9 cellular contexts compared by ENCODE assay signal in the genomic region with DNA sequence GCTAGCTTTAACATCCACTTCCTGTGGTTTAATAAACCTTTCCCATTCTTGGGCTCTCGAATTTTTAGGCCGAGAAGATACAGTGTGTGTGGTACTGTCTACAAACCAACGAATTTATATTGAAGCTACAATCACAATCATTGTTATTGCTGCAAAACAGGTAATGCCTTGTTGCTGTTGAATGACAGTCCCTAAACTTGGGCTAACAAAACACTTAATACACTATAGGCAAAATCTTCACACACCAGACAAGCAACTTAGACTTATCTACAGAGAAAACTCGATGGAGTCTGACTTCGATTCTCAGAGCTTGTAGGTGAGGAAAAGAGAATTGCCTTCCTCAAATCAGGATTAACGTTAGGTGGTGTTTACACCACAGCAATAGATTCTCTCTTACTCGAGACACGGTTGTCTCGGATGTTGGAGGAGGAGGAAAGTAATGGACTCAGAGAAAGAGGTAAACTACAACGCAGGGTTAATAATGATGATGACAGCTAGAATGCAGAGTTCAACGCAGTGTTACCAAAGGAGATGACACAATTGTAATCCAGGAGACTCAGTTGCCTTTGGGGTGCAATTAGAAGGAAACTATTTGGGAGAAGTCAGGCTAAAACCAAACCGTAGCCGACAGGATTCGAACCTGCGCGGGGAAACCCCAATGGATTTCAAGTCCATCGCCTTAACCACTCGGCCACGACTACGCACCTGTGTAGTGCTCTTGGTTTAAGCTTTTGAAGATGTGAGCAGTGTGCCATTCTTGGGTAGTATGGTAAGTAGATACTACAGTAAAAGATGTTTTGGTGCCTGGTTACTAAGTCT. TPM values are rescaled to one million over a fixed set of nuclear protein-coding genes. Genes with fewer than 3 reads are reported as not detected.
DNase-seq lines count a peak whose midpoint lies in the region; ATAC-seq and TF ChIP-seq lines count a peak whose summit lies in the region.
"Had no signal": no experiment of that assay in that cellular context is flagged by ENCODE, and none has a peak within 500 bp of the region (broad histone marks: within the 10 kb centered on the region; RNA-seq: fewer than 3 reads in every experiment).

No MANE protein-coding gene starts in this region.

- H3K4me1 Mint-ChIP-seq in CD4-positive, CD25-positive, alpha-beta regulatory T cell, result peaks cover 23 to 34% (median 31%) of the 10 kb centered on the region in 4 donors
- H3K4me1 Mint-ChIP-seq in brain, result peaks cover 41% of the 10 kb centered on the region

- H3K27ac Mint-ChIP-seq in CD4-positive, CD25-positive, alpha-beta regulatory T cell, result peak overlapping the region in 2 of 3 donors; percentile 1 to 96
- H3K27ac Mint-ChIP-seq in brain, result no peak overlapping the region

- no peaks in the 10 kb centered on the region for H3K36me3 Mint-ChIP-seq in CD4-positive, CD25-positive, alpha-beta regulatory T cell
- H3K36me3 Mint-ChIP-seq in brain, result no peaks in the 10 kb centered on the region

- H3K36me3 ChIP-seq in CD4-positive, CD25-positive, alpha-beta regulatory T cell (ENCODE audit: control insufficient read depth, insufficient read depth, low read length), result no peaks in the 10 kb centered on the region
- no peaks in the 10 kb centered on the region for H3K36me3 ChIP-seq in HUES6 (ENCODE audit: control insufficient read depth, insufficient read depth, low read length)
- H3K36me3 ChIP-seq: gastrocnemius medialis had no signal

- H3K4me3 Mint-ChIP-seq in CD4-positive, CD25-positive, alpha-beta regulatory T cell, result peak overlapping the region; percentile 0 to 49 (median 18)
- peak overlapping the region in 4 of 5 experiments; percentile 3 to 83 (median 45) for H3K4me3 Mint-ChIP-seq in brain

- peaks cover 0 to 8% (median 0%) of the 10 kb centered on the region in 7 donors for H3K9me3 Mint-ChIP-seq in CD4-positive, CD25-positive, alpha-beta regulatory T cell
- H3K9me3 Mint-ChIP-seq in brain, result peaks cover 0 to 15% (median 0%) of the 10 kb centered on the region in 5 experiments

- H3K4me3 ChIP-seq in CD4-positive, CD25-positive, alpha-beta regulatory T cell (ENCODE audit: low read depth, low read length), result peak overlapping the region; percentile 27
- H3K4me3 ChIP-seq in HUES6 (ENCODE audit: low read depth, low read length), result peak overlapping the region; percentile 6; the same call in 1 of the 2 replicates
- H3K4me3 ChIP-seq: gastrocnemius medialis had no signal

- peaks cover 18% of the 10 kb centered on the region for H3K4me1 ChIP-seq in CD4-positive, CD25-positive, alpha-beta regulatory T cell (ENCODE audit: control insufficient read depth, insufficient read depth, low read length, poor library complexity, severe bottlenecking)
- no peaks in the 10 kb centered on the region for H3K4me1 ChIP-seq in HUES6 (ENCODE audit: control insufficient read depth, insufficient read depth, low read length)

- H3K27me3 Mint-ChIP-seq in CD4-positive, CD25-positive, alpha-beta regulatory T cell, result peaks cover 52% of the 10 kb centered on the region
- H3K27me3 Mint-ChIP-seq in brain, result peaks cover 57% of the 10 kb centered on the region

- ATAC-seq in CD4-positive, CD25-positive, alpha-beta regulatory T cell (ENCODE audit: low read depth in 2 of 2), result peak in 1 of 2 donors; percentile 26
- no peak for ATAC-seq in HG02840 (IDR thresholded peaks at IDR 0.05; ENCODE audit: low FRiP score, unreplicated experiment)
- ATAC-seq in GM21528 (IDR thresholded peaks at IDR 0.05; ENCODE audit: low FRiP score, unreplicated experiment), result no peak
- ATAC-seq in GM21786 (IDR thresholded peaks at IDR 0.05; ENCODE audit: unreplicated experiment), result no peak
- ATAC-seq: gastrocnemius medialis had no signal

- TF ChIP-seq CTCF in brain (conservative IDR thresholded peaks at IDR 0.05), result no peak

- no peaks in the 10 kb centered on the region for H3K9me3 ChIP-seq in CD4-positive, CD25-positive, alpha-beta regulatory T cell (ENCODE audit: control insufficient read depth in 2 of 2, low read length in 2 of 2)
- no peaks in the 10 kb centered on the region for H3K9me3 ChIP-seq in HUES6 (ENCODE audit: control insufficient read depth, insufficient read depth, low read depth, low read length)
- H3K9me3 ChIP-seq: gastrocnemius medialis had no signal

- H3K27me3 ChIP-seq in CD4-positive, CD25-positive, alpha-beta regulatory T cell (ENCODE audit: control insufficient read depth, insufficient read depth, low read length), result peaks cover 11% of the 10 kb centered on the region
- H3K27me3 ChIP-seq in HUES6 (ENCODE audit: control insufficient read depth, insufficient read depth, low read length), result no peaks in the 10 kb centered on the region

- no peak overlapping the region for H3K9ac ChIP-seq in HUES6 (ENCODE audit: low read length)

- no peak overlapping the region for H3K27ac ChIP-seq in CD4-positive, CD25-positive, alpha-beta regulatory T cell (ENCODE audit: insufficient read depth, low read length, poor library complexity, severe bottlenecking)
- H3K27ac ChIP-seq in HUES6 (ENCODE audit: low read depth, low read length), result no peak overlapping the region
- H3K27ac ChIP-seq: gastrocnemius medialis had no signal

- peak; percentile 33 to 58 (median 47) for DNase-seq in CD4-positive, CD25-positive, alpha-beta regulatory T cell
- DNase-seq in SW 1271 (lab: John Stamatoyannopoulos, UW), result peak; percentile 75 to 94
- DNase-seq in mucosa of gallbladder (ENCODE audit: low spot score), result peak; percentile 29

RNA-seq across cellular contexts. Expression of a gene that starts 32.5 kb away (rescaled TPM):
- 14.9 TPM for total RNA-seq in CD4-positive, CD25-positive, alpha-beta regulatory T cell
- polyA plus RNA-seq in CD4-positive, CD25-positive, alpha-beta regulatory T cell, result 10 to 100 TPM in 1 of 4 donors, 1 to 10 TPM in 3; 6.1 to 13.1 (median 7.7) TPM
- polyA plus RNA-seq in brain (ENCODE audit: insufficient read depth, low read depth, low replicate concordance), result 6.2 TPM
- total RNA-seq in mucosa of gallbladder, result 6.4 TPM

Comparison
In these comparisons a context has a peak if more than half of its experiments do, and no peak if none do; other contexts are left out.
1. DNase-seq: peak in every context shown above with its lines; median percentile 84 in SW 1271; 47 in CD4-positive, CD25-positive, alpha-beta regulatory T cell; 29 in mucosa of gallbladder.
2. H3K27ac Mint-ChIP-seq: peak in CD4-positive, CD25-positive, alpha-beta regulatory T cell (2 of 3); none in brain (0 of 5).